ENCODE assay signal across 22 cellular contexts in the genomic region with DNA sequence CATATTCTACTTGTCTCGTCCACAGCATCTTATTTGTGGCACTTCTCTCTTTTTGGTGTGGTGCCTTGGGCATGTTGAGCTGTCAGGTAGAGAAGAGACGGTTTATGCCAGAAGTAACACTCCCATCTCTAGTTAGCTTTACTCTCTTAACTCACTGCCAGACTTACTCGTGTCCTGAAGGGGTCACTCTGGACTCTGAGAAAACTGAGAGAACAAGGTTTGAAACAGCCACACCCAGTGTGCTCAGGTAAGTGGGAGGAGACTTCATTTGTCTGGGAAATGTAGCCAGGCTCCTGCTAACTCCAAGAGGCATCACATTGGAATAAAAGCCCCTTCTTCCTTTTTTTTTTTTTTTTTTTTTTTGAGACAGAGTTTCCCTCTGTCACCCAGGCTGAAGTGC.
"Had no signal": no experiment of that assay in that cellular context is flagged by ENCODE, and none has a peak within 500 bp of the region (broad histone marks: within the 10 kb centered on the region; RNA-seq: fewer than 3 reads in every experiment).

No MANE protein-coding gene starts in this region.

- H3K4me3 ChIP-seq: left lung, mucosa of descending colon, neural progenitor cell, prostate gland, right atrium auricular region, stomach, thyroid gland had no signal

- H3K4me1 ChIP-seq: left lung, prostate gland, stomach, thyroid gland had no signal

- H3K27ac Mint-ChIP-seq: effector memory CD8-positive, alpha-beta T cell; mesothelial cell of epicardium; naive B cell; natural killer cell treated with Interleukin-12 subunit alpha and Interleukin-12 subunit beta and Interleukin-15 and Interleukin-18, amount 100 ng/mL, for 72 hours; neural progenitor cell; stimulated activated effector memory CD8-positive, alpha-beta T cell treated with anti-CD3 and anti-CD28 coated beads, Interleukin-12 subunit alpha, Interleukin-12 subunit beta, amount 100 ng/mL, for 72 hours; type B pancreatic cell had no signal

- H3K4me2 ChIP-seq: neural progenitor cell had no signal

- H3K4me1 Mint-ChIP-seq: stimulated activated effector memory CD8-positive, alpha-beta T cell treated with anti-CD3 and anti-CD28 coated beads, Interleukin-12 subunit alpha, Interleukin-12 subunit beta, amount 100 ng/mL, for 72 hours had no signal

- H2AFZ ChIP-seq: neural progenitor cell had no signal

- H3K9ac ChIP-seq: neural progenitor cell had no signal

- FAIRE-seq: endometrium, frontal cortex had no signal

- H3K9me3 Mint-ChIP-seq: effector memory CD8-positive, alpha-beta T cell; mesothelial cell of epicardium; naive B cell; natural killer cell treated with Interleukin-12 subunit alpha and Interleukin-12 subunit beta and Interleukin-15 and Interleukin-18, amount 100 ng/mL, for 72 hours; neural progenitor cell; stimulated activated effector memory CD8-positive, alpha-beta T cell treated with anti-CD3 and anti-CD28 coated beads, Interleukin-12 subunit alpha, Interleukin-12 subunit beta, amount 100 ng/mL, for 72 hours; type B pancreatic cell had no signal

- H3K36me3 Mint-ChIP-seq: mesothelial cell of epicardium; naive B cell; natural killer cell treated with Interleukin-12 subunit alpha and Interleukin-12 subunit beta and Interleukin-15 and Interleukin-18, amount 100 ng/mL, for 72 hours; neural progenitor cell; stimulated activated effector memory CD8-positive, alpha-beta T cell treated with anti-CD3 and anti-CD28 coated beads, Interleukin-12 subunit alpha, Interleukin-12 subunit beta, amount 100 ng/mL, for 72 hours; type B pancreatic cell had no signal

- H3K27ac ChIP-seq: left lung, neural progenitor cell, prostate gland, stomach, thyroid gland had no signal

- H3K36me3 ChIP-seq: left lung, neural progenitor cell, prostate gland, right atrium auricular region, stomach, thyroid gland had no signal

- H3K9me3 ChIP-seq: left lung, mucosa of descending colon, prostate gland, right atrium auricular region, stomach, thyroid gland had no signal

- H3K27me3 ChIP-seq: left lung, neural progenitor cell, right atrium auricular region, stomach, thyroid gland had no signal

- H3K4me3 Mint-ChIP-seq: effector memory CD8-positive, alpha-beta T cell; mesothelial cell of epicardium; naive B cell; natural killer cell treated with Interleukin-12 subunit alpha and Interleukin-12 subunit beta and Interleukin-15 and Interleukin-18, amount 100 ng/mL, for 72 hours; neural progenitor cell; stimulated activated effector memory CD8-positive, alpha-beta T cell treated with anti-CD3 and anti-CD28 coated beads, Interleukin-12 subunit alpha, Interleukin-12 subunit beta, amount 100 ng/mL, for 72 hours; type B pancreatic cell had no signal

- DNase-seq: cortex of kidney; effector memory CD8-positive, alpha-beta T cell; hypothalamus; left cardiac atrium; left lung; mesenchymal stem cell; mucosa of descending colon; naive B cell; stimulated activated CD4-positive, alpha-beta T cell treated with anti-CD3 and anti-CD28 coated beads, Interleukin-2, amount 100 ng/mL, for 24 hours; stimulated activated CD4-positive, alpha-beta T cell treated with anti-CD3 and anti-CD28 coated beads, Interleukin-4, amount 100 ng/mL, for 24 hours; stimulated activated naive CD4-positive, alpha-beta T cell treated with Interleukin-2 at 50 U/mL for 16 hours; stomach; thyroid gland had no signal
